20 cellular contexts compared by ENCODE assay signal in the genomic region with DNA sequence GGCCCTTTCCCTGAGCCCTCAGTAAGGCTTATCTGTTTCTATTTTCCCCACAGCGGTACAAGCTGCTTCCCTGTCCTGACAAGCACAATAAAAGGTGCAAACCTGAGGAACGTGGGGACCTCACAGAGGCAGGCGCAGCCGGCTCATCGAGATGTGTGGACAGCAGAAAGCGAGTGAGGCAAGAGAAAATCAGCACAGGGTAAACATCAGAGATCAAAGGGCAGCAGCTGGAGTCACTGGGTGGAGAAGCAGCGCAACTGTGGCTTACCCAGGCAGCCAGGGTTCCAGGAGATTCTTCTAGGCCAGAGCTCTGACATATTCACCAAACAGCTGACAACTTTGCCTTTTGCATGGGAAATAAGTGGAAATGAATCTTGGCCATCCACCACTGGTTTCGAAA.
DNase-seq lines count a peak whose midpoint lies in the region; ATAC-seq, FAIRE-seq and TF ChIP-seq lines count a peak whose summit lies in the region.
"Had no signal": no experiment of that assay in that cellular context is flagged by ENCODE, and none has a peak within 500 bp of the region (broad histone marks: within the 10 kb centered on the region; RNA-seq: fewer than 3 reads in every experiment).

No MANE protein-coding gene starts in this region.

- H4K91ac ChIP-seq in H1 (replicated peaks; ENCODE audit: insufficient read length, low read length) (no peak overlapping the region), mesenchymal stem cell (ENCODE audit: low read length) (no peak overlapping the region)

- 77% methylated on average over 8 of the region's 8 CpGs; no CpG with 5 or more reads in 1 of the 2 experiments for WGBS in H1 (ENCODE audit: extremely low coverage in 1 of 2, insufficient coverage in 1 of 2, insufficient read length in 1 of 2, insufficient replicate concordance in 2 of 2, low coverage in 1 of 2, low lambda C conversion rate in 2 of 2, missing lambda C conversion rate in 1 of 2), 2 experiments
- 62% methylated on average over 8 of the region's 8 CpGs for WGBS in mesenchymal stem cell

- no peak for TF ChIP-seq POLR2A in H1 (IDR thresholded peaks at IDR 0.05; ENCODE audit: control extremely low read depth in 1 of 2, low read depth in 2 of 2, low read length in 2 of 2)

- no peaks in the 10 kb centered on the region for H3K23me2 ChIP-seq in H1 (ENCODE audit: low read depth, low read length)

- no peak overlapping the region for H2BK120ac ChIP-seq in H1 (replicated peaks; ENCODE audit: low read depth, low read length)
- H2BK120ac ChIP-seq in mesenchymal stem cell (ENCODE audit: low read depth, low read length): no peak overlapping the region

- H3K14ac ChIP-seq in H1 (ENCODE audit: insufficient read length): no peak overlapping the region
- H3K14ac ChIP-seq in mesenchymal stem cell (ENCODE audit: low read length in 2 of 2): no peak overlapping the region

- H3K27ac Mint-ChIP-seq in natural killer cell: no peak overlapping the region
- H3K27ac Mint-ChIP-seq in stimulated activated naive CD8-positive, alpha-beta T cell treated with anti-CD3 and anti-CD28 coated beads, Interleukin-15, amount 100 ng/mL, for 72 hours: no peak overlapping the region

- peaks cover 7 to 13% of the 10 kb centered on the region in 2 donors for H3K27me3 Mint-ChIP-seq in natural killer cell (ENCODE audit: low read depth in 2 of 2)
- H3K27me3 Mint-ChIP-seq in stimulated activated naive CD8-positive, alpha-beta T cell treated with anti-CD3 and anti-CD28 coated beads, Interleukin-15, amount 100 ng/mL, for 72 hours: peaks cover 9% of the 10 kb centered on the region

- POLR2A ChIA-PET in H1 (lab: Charles Lee; ENCODE audit: partially characterized antibody): no interaction called here

- no peaks in the 10 kb centered on the region for H3K4me1 Mint-ChIP-seq in natural killer cell
- H3K4me1 Mint-ChIP-seq in stimulated activated naive CD8-positive, alpha-beta T cell treated with anti-CD3 and anti-CD28 coated beads, Interleukin-15, amount 100 ng/mL, for 72 hours: no peaks in the 10 kb centered on the region

- H2BK15ac ChIP-seq in H1 (ENCODE audit: low read length) (no peak overlapping the region), mesenchymal stem cell (ENCODE audit: low read depth, poor library complexity, severe bottlenecking) (no peak overlapping the region)

- H3K56ac ChIP-seq in H1 (replicated peaks; ENCODE audit: insufficient read length, low read depth, low read length): no peak overlapping the region

- peak overlapping the region; percentile 66; the same call in 1 of the 2 replicates for H2AFZ ChIP-seq in H1 (ENCODE audit: low read length)
- no peak overlapping the region for H2AFZ ChIP-seq in mesenchymal stem cell (ENCODE audit: low read depth, low read length)

- TF ChIP-seq CTCF in H1 (IDR thresholded peaks at IDR 0.05; ENCODE audit: control extremely low read depth in 1 of 3, insufficient read depth in 1 of 3, low read depth in 1 of 3, low read length in 3 of 3): no peak
- TF ChIP-seq CTCF in natural killer cell (IDR thresholded peaks at IDR 0.05): no peak

- FAIRE-seq in H1 (lab: Jason Lieb, UNC): no peak
- FAIRE-seq: A204.1, GM12878, GM18507, K562 had no signal

- no peak for ATAC-seq in natural killer cell
- no peak for ATAC-seq in stimulated activated naive CD8-positive, alpha-beta T cell treated with anti-CD3 and anti-CD28 coated beads, Interleukin-15, amount 100 ng/mL, for 72 hours
- ATAC-seq: GM12878, HCT116, K562 had no signal

- peaks cover 13 to 96% (median 63%) of the 10 kb centered on the region in 10 experiments for H3K4me1 ChIP-seq in BLaER1 treated with 17β-estradiol and CSF1 and Interleukin-3, amounts not matched to agents 10 nM and 100 nM
- H3K4me1 ChIP-seq in H1 (replicated peaks in 1 of 4; ENCODE audit: control insufficient read depth in 3 of 4, insufficient read depth in 4 of 4, low read length in 3 of 4) (no peaks in the 10 kb centered on the region), mesenchymal stem cell (ENCODE audit: control insufficient read depth, insufficient read depth, low read depth, low read length) (no peaks in the 10 kb centered on the region)

- no peak overlapping the region for H4K8ac ChIP-seq in H1 (ENCODE audit: extremely low read depth, insufficient read depth, low read length)
- no peak overlapping the region for H4K8ac ChIP-seq in mesenchymal stem cell (ENCODE audit: low read length)

- no peak for TF ChIP-seq RAD21 in H1 (IDR thresholded peaks at IDR 0.05 in 1 of 2, conservative IDR thresholded peaks at IDR 0.05 in 1 of 2; ENCODE audit: low read depth in 2 of 2, low read length in 2 of 2)

- H3K9ac ChIP-seq in BLaER1 treated with 17β-estradiol and CSF1 and Interleukin-3, amounts not matched to agents 10 nM and 100 nM: 0 out of 22 replicates have a peak overlapping the region, but pooled peaks of 1 of the 11 experiments have one; percentile 62
- no peak overlapping the region for H3K9ac ChIP-seq in H1 (replicated peaks in 1 of 4; ENCODE audit: extremely low read depth in 1 of 4, low read depth in 3 of 4, low read length in 3 of 4)
- no peak overlapping the region for H3K9ac ChIP-seq in mesenchymal stem cell (ENCODE audit: low read length)

- no peak overlapping the region for H2BK5ac ChIP-seq in H1 (ENCODE audit: low read depth, low read length)
- no peak overlapping the region for H2BK5ac ChIP-seq in mesenchymal stem cell (ENCODE audit: low read depth, low read length, poor library complexity, severe bottlenecking)

- TF ChIP-seq EP300 in H1 (IDR thresholded peaks at IDR 0.05; ENCODE audit: borderline replicate concordance in 1 of 2, low read depth in 2 of 2, low read length in 2 of 2): no peak

- H3K9me3 Mint-ChIP-seq in natural killer cell: no peaks in the 10 kb centered on the region
- H3K9me3 Mint-ChIP-seq in stimulated activated naive CD8-positive, alpha-beta T cell treated with anti-CD3 and anti-CD28 coated beads, Interleukin-15, amount 100 ng/mL, for 72 hours: peaks cover 0 to 5% of the 10 kb centered on the region in 2 donors

- no peak overlapping the region for H2BK20ac ChIP-seq in H1 (ENCODE audit: low read length)

- no peaks in the 10 kb centered on the region for H4K20me1 ChIP-seq in BLaER1 treated with 17β-estradiol and CSF1 and Interleukin-3, amounts not matched to agents 10 nM and 100 nM
- no peaks in the 10 kb centered on the region for H4K20me1 ChIP-seq in H1 (replicated peaks in 1 of 2; ENCODE audit: control insufficient read depth in 1 of 2, insufficient read depth in 2 of 2, low read length in 2 of 2)

- peak overlapping the region in 8 of 11 experiments; percentile 69 to 87 (median 83); a peak in 13 of 22 replicates for H3K27ac ChIP-seq in BLaER1 treated with 17β-estradiol and CSF1 and Interleukin-3, amounts not matched to agents 10 nM and 100 nM
- H3K27ac ChIP-seq in H1 (ENCODE audit: low read depth, low read length): no peak overlapping the region
- H3K27ac ChIP-seq in mesenchymal stem cell (ENCODE audit: low read length, poor library complexity, severe bottlenecking): no peak overlapping the region
- H3K27ac ChIP-seq: C4-2B, Peyer's patch had no signal

- CTCF ChIA-PET in H1 (lab: Charles Lee; ENCODE audit: partially characterized antibody): interaction anchor here (1.1 to 6.7 kb wide), 3 partner anchors 7 to 65 kb away, joined by 3 to 39 read pairs (median 3); no protein-coding TSS in a partner anchor

- no peaks in the 10 kb centered on the region for H3K79me2 ChIP-seq in H1 (ENCODE audit: control insufficient read depth in 1 of 2, insufficient read depth in 2 of 2, low read length in 2 of 2)

- H3K4ac ChIP-seq in H1 (replicated peaks; ENCODE audit: insufficient read length, low read depth, low read length) (no peak overlapping the region), mesenchymal stem cell (ENCODE audit: low read depth in 1 of 2, low read length in 2 of 2) (no peak overlapping the region)

- H2AK5ac ChIP-seq in H1 (ENCODE audit: low read depth, low read length) (no peak overlapping the region), mesenchymal stem cell (ENCODE audit: low read length, severe bottlenecking) (no peak overlapping the region)

- no peaks in the 10 kb centered on the region for H3K27me3 ChIP-seq in BLaER1 treated with 17β-estradiol and CSF1 and Interleukin-3, amounts not matched to agents 10 nM and 100 nM
- no peaks in the 10 kb centered on the region for H3K27me3 ChIP-seq in H1 (replicated peaks in 1 of 4; ENCODE audit: control insufficient read depth in 3 of 4, extremely low read depth in 1 of 4, insufficient read depth in 3 of 4, low read length in 3 of 4)
- peaks cover 0 to 6% of the 10 kb centered on the region in 2 experiments for H3K27me3 ChIP-seq in mesenchymal stem cell (ENCODE audit: control insufficient read depth in 1 of 2, insufficient read depth in 1 of 2, low read length in 2 of 2)
- H3K27me3 ChIP-seq: Peyer's patch had no signal

- H4K5ac ChIP-seq in H1 (ENCODE audit: insufficient read length, low read depth, low read length): no peak overlapping the region

- H3K23ac ChIP-seq in H1 (ENCODE audit: insufficient read length): no peak overlapping the region
- no peak overlapping the region for H3K23ac ChIP-seq in mesenchymal stem cell (ENCODE audit: low read length in 2 of 2)

- intact Hi-C loops in natural killer cell (cut with micrococcal nuclease): no loop called here

- H3K36me3 ChIP-seq in BLaER1 treated with 17β-estradiol and CSF1 and Interleukin-3, amounts not matched to agents 10 nM and 100 nM: no peaks in the 10 kb centered on the region
- H3K36me3 ChIP-seq in H1 (ENCODE audit: control insufficient read depth in 2 of 4, insufficient read depth in 4 of 4, low read length in 3 of 4) (no peaks in the 10 kb centered on the region), mesenchymal stem cell (ENCODE audit: control insufficient read depth in 1 of 2, insufficient read depth in 2 of 2, low read depth in 1 of 2, low read length in 2 of 2) (no peaks in the 10 kb centered on the region)
- H3K36me3 ChIP-seq: Peyer's patch had no signal

- no peak overlapping the region for H3K4me3 ChIP-seq in BLaER1 treated with 17β-estradiol and CSF1 and Interleukin-3, amounts not matched to agents 10 nM and 100 nM
- H3K4me3 ChIP-seq in H1 (ENCODE audit: extremely low read depth in 1 of 4, insufficient read depth in 2 of 4, low read depth in 3 of 4, low read length in 4 of 4) (no peak overlapping the region), mesenchymal stem cell (ENCODE audit: insufficient read depth in 1 of 2, low read depth in 1 of 2, low read length in 2 of 2) (no peak overlapping the region)
- H3K4me3 ChIP-seq: GM12878, K562, Peyer's patch had no signal

- H2BK12ac ChIP-seq in H1 (ENCODE audit: low read depth, low read length) (no peak overlapping the region), mesenchymal stem cell (ENCODE audit: low read length in 2 of 2) (no peak overlapping the region)

- no peaks in the 10 kb centered on the region for H3K36me3 Mint-ChIP-seq in natural killer cell

- H3K4me2 ChIP-seq in BLaER1 treated with 17β-estradiol and CSF1 and Interleukin-3, amounts not matched to agents 10 nM and 100 nM: peak overlapping the region in 9 of 11 experiments; percentile 4 to 86 (median 83); a peak in 17 of 22 replicates
- H3K4me2 ChIP-seq in H1 (ENCODE audit: insufficient read depth in 1 of 2, low read depth in 2 of 2, low read length in 2 of 2) (no peak overlapping the region), mesenchymal stem cell (ENCODE audit: low read length, poor library complexity, severe bottlenecking) (no peak overlapping the region)

- DNase-seq in HuH-7 (ENCODE audit: low spot score) (peak; percentile 74), H1 (ENCODE audit: low read depth in 1 of 2, low spot score in 2 of 2) (no peak), mesenchymal stem cell (peak; percentile 46), natural killer cell (no peak), HCEC 1CT (no peak)
- no peak for DNase-seq in activated CD8-positive, alpha-beta memory T cell treated with anti-CD3 and anti-CD28 coated beads for 24 hours
- no peak for DNase-seq in stimulated activated naive CD8-positive, alpha-beta T cell treated with anti-CD3 and anti-CD28 coated beads, Interleukin-15, amount 100 ng/mL, for 72 hours
- DNase-seq: COR-L47, NCI-H1694 treated with DMSO at 0.1 percent for 48 hours, NCI-H345, NCI-H526 treated with DMSO at 0.1 percent for 48 hours, Right ventricle myocardium superior had no signal

- H3K4me3 Mint-ChIP-seq in natural killer cell: no peak overlapping the region
- no peak overlapping the region for H3K4me3 Mint-ChIP-seq in stimulated activated naive CD8-positive, alpha-beta T cell treated with anti-CD3 and anti-CD28 coated beads, Interleukin-15, amount 100 ng/mL, for 72 hours

- no peaks in the 10 kb centered on the region for H3K79me1 ChIP-seq in H1 (ENCODE audit: low read depth, low read length)
- no peaks in the 10 kb centered on the region for H3K79me1 ChIP-seq in mesenchymal stem cell (replicated peaks; ENCODE audit: low read length, poor library complexity, severe bottlenecking)

- peaks cover 0 to 8% (median 0%) of the 10 kb centered on the region in 11 experiments; a peak in 3 of 22 replicates for H3K9me3 ChIP-seq in BLaER1 treated with 17β-estradiol and CSF1 and Interleukin-3, amounts not matched to agents 10 nM and 100 nM (replicated peaks in 1 of 11)
- H3K9me3 ChIP-seq in H1 (ENCODE audit: insufficient read depth in 2 of 2, low read depth in 1 of 2, low read length in 1 of 2): no peaks in the 10 kb centered on the region
- H3K9me3 ChIP-seq in mesenchymal stem cell (ENCODE audit: control insufficient read depth, low read length): no peaks in the 10 kb centered on the region
- H3K9me3 ChIP-seq: Peyer's patch had no signal

- H3K18ac ChIP-seq in H1 (ENCODE audit: extremely low read depth, low read length): no peak overlapping the region
- no peak overlapping the region for H3K18ac ChIP-seq in mesenchymal stem cell (ENCODE audit: low read depth in 1 of 2, low read length in 2 of 2)

Comparison
In these comparisons a context has a peak if more than half of its experiments do, and no peak if none do; other contexts are left out.
1. H3K27ac ChIP-seq: peak in BLaER1 treated with 17β-estradiol and CSF1 and Interleukin-3, amounts not matched to agents 10 nM and 100 nM (8 of 11); none in H1 (single experiment) and mesenchymal stem cell (single experiment).
2. H3K4me2 ChIP-seq: peak in BLaER1 treated with 17β-estradiol and CSF1 and Interleukin-3, amounts not matched to agents 10 nM and 100 nM (9 of 11); none in H1 (0 of 2) and mesenchymal stem cell (single experiment).
3. DNase-seq: peak in HuH-7 (single experiment) and mesenchymal stem cell (single experiment); none in H1 (0 of 2), natural killer cell (single experiment), activated CD8-positive, alpha-beta memory T cell treated with anti-CD3 and anti-CD28 coated beads for 24 hours (single experiment), stimulated activated naive CD8-positive, alpha-beta T cell treated with anti-CD3 and anti-CD28 coated beads, Interleukin-15, amount 100 ng/mL, for 72 hours (0 of 2) and HCEC 1CT (single experiment).